In the genomic region with DNA sequence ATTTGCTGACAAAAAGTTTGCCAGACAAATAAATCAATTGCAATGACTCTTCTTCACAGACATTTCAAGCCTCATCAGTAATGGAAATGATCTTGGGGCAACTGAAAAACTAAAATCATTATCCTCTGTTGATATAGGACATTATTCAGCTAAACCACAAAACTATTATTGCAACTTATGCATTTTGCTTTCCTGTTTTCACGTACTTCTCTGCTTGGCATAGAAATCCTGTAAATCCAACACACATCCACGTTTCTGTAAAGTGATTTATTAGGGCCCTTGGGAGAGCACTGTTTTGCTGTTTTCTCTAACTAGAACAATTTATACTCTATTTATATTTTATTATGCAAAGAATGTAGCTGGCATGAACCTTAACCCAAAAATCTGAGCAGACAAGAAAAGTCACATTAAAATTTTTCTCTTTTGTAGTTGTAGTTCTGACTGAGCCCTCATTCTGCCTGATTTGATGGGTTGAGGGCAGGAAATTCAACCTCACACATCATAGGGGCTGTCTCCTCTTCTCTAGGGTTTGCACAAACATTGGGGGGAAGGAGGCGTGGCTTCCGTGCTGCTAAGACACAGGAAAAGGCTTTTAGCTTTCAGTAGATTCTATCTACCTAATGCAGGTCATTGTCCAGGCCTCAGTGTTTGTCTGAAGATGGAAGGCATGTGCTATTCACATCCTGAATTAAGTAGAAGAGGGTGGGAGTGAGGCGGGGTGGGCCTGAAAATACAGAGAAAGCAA, we compare ENCODE assay signal across 8 cellular contexts. TPM values are rescaled to one million over a fixed set of nuclear protein-coding genes. Genes with fewer than 3 reads are reported as not detected.
DNase-seq lines count a peak whose midpoint lies in the region; ATAC-seq, FAIRE-seq and TF ChIP-seq lines count a peak whose summit lies in the region.

No MANE protein-coding gene starts in this region.

- no peak for FAIRE-seq in GM12891 (lab: Jason Lieb, UNC)

- H3K9me3 ChIP-seq in Loucy (ENCODE audit: insufficient read depth, low read depth, low read length) (no peaks in the 10 kb centered on the region), esophagus squamous epithelium (no peaks in the 10 kb centered on the region), WERI-Rb-1 (ENCODE audit: severe bottlenecking) (no peaks in the 10 kb centered on the region)

- H3K4me2 ChIP-seq in Loucy (ENCODE audit: low read depth, low read length, poor library complexity, severe bottlenecking), result peak overlapping the region; percentile 68

- H3F3A ChIP-seq in Loucy (ENCODE audit: low read depth), result peaks cover 6% of the 10 kb centered on the region

- 50 to 56% methylated on average over 5 of the region's 5 CpGs for WGBS in esophagus squamous epithelium, 2 donors

- POLR2A ChIA-PET in activated CD8-positive, alpha-beta T cell treated with anti-CD3 and anti-CD28 coated beads, Interleukin-2, amount 10 ng/mL, durations not matched to agents 7 days and 5 days (lab: Charles Lee), result interaction anchor here (0.9 to 1.8 kb wide), 5 partner anchors 12 to 301 kb away, joined by 3 to 6 read pairs (median 3); partner anchors contain the start of genes NUP107 and RAP1B
- POLR2A ChIA-PET in RWPE1 (lab: Yijun Ruan, JAX; ENCODE audit: low non-redundant PET), result no interaction called here

- peaks cover 3% of the 10 kb centered on the region for H3K36me3 Mint-ChIP-seq in activated CD8-positive, alpha-beta T cell treated with anti-CD3 and anti-CD28 coated beads, Interleukin-2, amount 10 ng/mL, durations not matched to agents 7 days and 5 days (ENCODE audit: low read depth)

- H3K9ac ChIP-seq in Loucy (ENCODE audit: low read depth, low read length, poor library complexity, severe bottlenecking), result no peak overlapping the region

- CTCF ChIA-PET in activated CD8-positive, alpha-beta T cell treated with anti-CD3 and anti-CD28 coated beads, Interleukin-2, amount 10 ng/mL, durations not matched to agents 7 days and 5 days (lab: Charles Lee), result interaction anchor here (1.2 kb wide), 1 partner anchor 14 kb away, joined by 3 read pairs; no protein-coding TSS in a partner anchor
- CTCF ChIA-PET in RWPE1 (lab: Yijun Ruan, JAX), result interaction anchor here (0.6 to 0.7 kb wide), 2 partner anchors 106 to 318 kb away, joined by 3 to 4 read pairs; no protein-coding TSS in a partner anchor

- intact Hi-C loops in esophagus squamous epithelium (cut with DNase I), result loop anchor here (10.0 kb wide), 1 partner anchor 320 kb away; no protein-coding TSS in a partner anchor

- TF ChIP-seq POLR2A in esophagus squamous epithelium (IDR thresholded peaks at IDR 0.05) (peak in 1 of 4 donors; percentile 16), GM12891 (IDR thresholded peaks at IDR 0.05; ENCODE audit: low read depth, low read length) (no peak)

- H2AFZ ChIP-seq in Loucy (ENCODE audit: low read length), result no peak overlapping the region

- peak overlapping the region; percentile 88 for H3K27ac Mint-ChIP-seq in activated CD8-positive, alpha-beta T cell treated with anti-CD3 and anti-CD28 coated beads, Interleukin-2, amount 10 ng/mL, durations not matched to agents 7 days and 5 days

- H3K4me3 ChIP-seq in Loucy (ENCODE audit: low read length, poor library complexity, severe bottlenecking) (peak overlapping the region; percentile 41), esophagus squamous epithelium (no peak overlapping the region), WERI-Rb-1 (ENCODE audit: low read depth, low read length) (no peak overlapping the region)

- H3K27me3 ChIP-seq in Loucy (ENCODE audit: insufficient read depth, low read length, poor library complexity, severe bottlenecking) (no peaks in the 10 kb centered on the region), esophagus squamous epithelium (no peaks in the 10 kb centered on the region), WERI-Rb-1 (ENCODE audit: insufficient read depth, low read depth, severe bottlenecking) (no peaks in the 10 kb centered on the region)

- no peaks in the 10 kb centered on the region for H3K9me3 Mint-ChIP-seq in activated CD8-positive, alpha-beta T cell treated with anti-CD3 and anti-CD28 coated beads, Interleukin-2, amount 10 ng/mL, durations not matched to agents 7 days and 5 days (ENCODE audit: insufficient read depth)

- TF ChIP-seq CTCF in Loucy (conservative IDR thresholded peaks at IDR 0.05; ENCODE audit: low read length), result no peak
- TF ChIP-seq CTCF in esophagus squamous epithelium (IDR thresholded peaks at IDR 0.05), result no peak
- TF ChIP-seq CTCF in WERI-Rb-1 (IDR thresholded peaks at IDR 0.05; ENCODE audit: low read depth, low read length), result no peak
- TF ChIP-seq CTCF in RWPE1 (conservative IDR thresholded peaks at IDR 0.05; ENCODE audit: low read depth), result no peak

- H3K4me3 Mint-ChIP-seq in activated CD8-positive, alpha-beta T cell treated with anti-CD3 and anti-CD28 coated beads, Interleukin-2, amount 10 ng/mL, durations not matched to agents 7 days and 5 days, result peak overlapping the region; percentile 55

- H3K9me2 ChIP-seq in Loucy (replicated peaks; ENCODE audit: low read depth, low read length), result no peaks in the 10 kb centered on the region

- H3K4me1 ChIP-seq in Loucy (ENCODE audit: insufficient read depth, low read length, poor library complexity, severe bottlenecking) (peaks cover 36% of the 10 kb centered on the region), esophagus squamous epithelium (peaks cover 0 to 21% (median 10%) of the 10 kb centered on the region in 3 donors)

- no peaks in the 10 kb centered on the region for H3K79me2 ChIP-seq in Loucy (ENCODE audit: insufficient read depth, low read length)

- no peaks in the 10 kb centered on the region for H3K27me3 Mint-ChIP-seq in activated CD8-positive, alpha-beta T cell treated with anti-CD3 and anti-CD28 coated beads, Interleukin-2, amount 10 ng/mL, durations not matched to agents 7 days and 5 days (ENCODE audit: low read depth)

- no peaks in the 10 kb centered on the region for H3K36me3 ChIP-seq in Loucy (ENCODE audit: insufficient read depth, low read length)
- H3K36me3 ChIP-seq in esophagus squamous epithelium, result no peaks in the 10 kb centered on the region
- H3K36me3 ChIP-seq in WERI-Rb-1, result no peaks in the 10 kb centered on the region

- H3K27ac ChIP-seq in esophagus squamous epithelium (peak overlapping the region in 3 of 4 donors; percentile 5 to 35 (median 9)), WERI-Rb-1 (no peak overlapping the region), RWPE1 (no peak overlapping the region)

- peaks cover 65% of the 10 kb centered on the region for H3K4me1 Mint-ChIP-seq in activated CD8-positive, alpha-beta T cell treated with anti-CD3 and anti-CD28 coated beads, Interleukin-2, amount 10 ng/mL, durations not matched to agents 7 days and 5 days (ENCODE audit: low read depth)

- H4K20me1 ChIP-seq in Loucy (ENCODE audit: insufficient read depth, low read length, poor library complexity, severe bottlenecking), result no peaks in the 10 kb centered on the region

- ATAC-seq in activated CD8-positive, alpha-beta T cell treated with anti-CD3 and anti-CD28 coated beads, Interleukin-2, amount 10 ng/mL, durations not matched to agents 7 days and 5 days, result peak; percentile 91

- DNase-seq in activated CD8-positive, alpha-beta T cell treated with anti-CD3 and anti-CD28 coated beads, Interleukin-2, amount 10 ng/mL, durations not matched to agents 7 days and 5 days, result peak; percentile 93
- DNase-seq in esophagus squamous epithelium (lab: John Stamatoyannopoulos, UW) (no peak), GM12891 (ENCODE audit: insufficient read length, low spot score) (no peak), HT-29 (ENCODE audit: low spot score) (no peak), WERI-Rb-1 (no peak), RWPE1 (ENCODE audit: low spot score) (no peak)
- DNase-seq in stimulated activated CD8-positive, alpha-beta memory T cell treated with anti-CD3 and anti-CD28 coated beads, Interleukin-15, amount 100 ng/mL, for 48 hours (ENCODE audit: low read depth in 2 of 2), result peak; percentile 40 to 50

TF ChIP-seq in GM12891, 5 proteins besides CTCF, POLR2A, EP300 and RAD21:
- TF ChIP-seq PAX5 (IDR thresholded peaks at IDR 0.05; ENCODE audit: insufficient read depth, low read length, severe bottlenecking), result no peak
- TF ChIP-seq SPI1 (IDR thresholded peaks at IDR 0.05; ENCODE audit: low read depth, low read length), result no peak
- TF ChIP-seq POLR2AphosphoS5 (IDR thresholded peaks at IDR 0.05; ENCODE audit: low read depth, low read length), result no peak
- TF ChIP-seq TAF1 (IDR thresholded peaks at IDR 0.05; ENCODE audit: low read depth, low read length), result no peak
- no peak for TF ChIP-seq POU2F2 (IDR thresholded peaks at IDR 0.05; ENCODE audit: low read depth, low read length)

RNA-seq across cellular contexts. Expression of gene NUP107, which starts 11.5 kb away (rescaled TPM):
- total RNA-seq in activated CD8-positive, alpha-beta T cell treated with anti-CD3 and anti-CD28 coated beads, Interleukin-2, amount 10 ng/mL, durations not matched to agents 7 days and 5 days, result 100 to 1,000 TPM; 103 to 105 TPM
- 10 to 100 TPM; 14.2 to 48.4 (median 36.2) TPM for total RNA-seq in esophagus squamous epithelium
- polyA plus RNA-seq in GM12891 (2012; ENCODE audit: low read depth, missing spikeins), result 33.3 TPM
- total RNA-seq in HT-29 (2014; rRNA removed; shearing (Covaris generic)), result 45.4 and 48.3 TPM in 2 replicates

Comparison
In these comparisons a context has a peak if more than half of its experiments do, and no peak if none do; other contexts are left out.
1. DNase-seq: peak in activated CD8-positive, alpha-beta T cell treated with anti-CD3 and anti-CD28 coated beads, Interleukin-2, amount 10 ng/mL, durations not matched to agents 7 days and 5 days (single experiment) and stimulated activated CD8-positive, alpha-beta memory T cell treated with anti-CD3 and anti-CD28 coated beads, Interleukin-15, amount 100 ng/mL, for 48 hours (2 of 2); none in esophagus squamous epithelium (single experiment), GM12891 (single experiment), HT-29 (single experiment), WERI-Rb-1 (single experiment) and RWPE1 (single experiment).
2. H3K27ac ChIP-seq: peak in esophagus squamous epithelium (3 of 4); none in WERI-Rb-1 (single experiment) and RWPE1 (single experiment).